In genomic region chr5:128253224-128253623, GRCh38 we compare ENCODE assay signal across 22 cellular contexts.
DNase-seq lines count a peak whose midpoint lies in the region; ATAC-seq and TF ChIP-seq lines count a peak whose summit lies in the region.
"Had no signal": no experiment of that assay in that cellular context is flagged by ENCODE, and none has a peak within 500 bp of the region (broad histone marks: within the 10 kb centered on the region; RNA-seq: fewer than 3 reads in every experiment).

No MANE protein-coding gene starts in this region.

- intact Hi-C loops in left lung (cut with DNase I): no loop called here

- H3K4me2 ChIP-seq in GM23248 (ENCODE audit: unreplicated experiment) (peak overlapping the region; percentile 9), hepatocyte (peak overlapping the region; percentile 9)
- H3K4me2 ChIP-seq: A549; BLaER1 treated with 17β-estradiol and CSF1 and Interleukin-3, amounts not matched to agents 10 nM and 100 nM had no signal

- H3K36me3 Mint-ChIP-seq in chondrocyte (ENCODE audit: low read depth): peaks cover 16% of the 10 kb centered on the region
- H3K36me3 Mint-ChIP-seq in osteocyte (ENCODE audit: unreplicated experiment): peaks cover 33% of the 10 kb centered on the region
- H3K36me3 Mint-ChIP-seq: CD8-positive, alpha-beta memory T cell had no signal

- TF ChIP-seq CTCF in chondrocyte (IDR thresholded peaks at IDR 0.05) (no peak), hepatocyte (IDR thresholded peaks at IDR 0.05; ENCODE audit: poor library complexity) (no peak), osteocyte (IDR thresholded peaks at IDR 0.05) (no peak), left lung (IDR thresholded peaks at IDR 0.05) (no peak)

- H3K27me3 Mint-ChIP-seq in chondrocyte (ENCODE audit: low read depth) (no peaks in the 10 kb centered on the region), osteocyte (ENCODE audit: unreplicated experiment) (no peaks in the 10 kb centered on the region)

- H3K36me3 ChIP-seq in GM23248 (ENCODE audit: low read depth) (no peaks in the 10 kb centered on the region), hepatocyte (replicated peaks; ENCODE audit: insufficient read depth, low read depth) (no peaks in the 10 kb centered on the region), left lung (no peaks in the 10 kb centered on the region)
- H3K36me3 ChIP-seq: BE2C; BLaER1 treated with 17β-estradiol and CSF1 and Interleukin-3, amounts not matched to agents 10 nM and 100 nM had no signal

- 19 to 23% methylated on average over 5 of the region's 5 CpGs for WGBS in GM23248 (ENCODE audit: low coverage in 1 of 2, low lambda C conversion rate in 2 of 2, missing lambda C conversion rate in 2 of 2), 2 experiments
- WGBS in hepatocyte (ENCODE audit: low lambda C conversion rate, missing lambda C conversion rate): 78% methylated on average over 5 of the region's 5 CpGs

- H3K4me3 Mint-ChIP-seq in chondrocyte (ENCODE audit: unreplicated experiment) (no peak overlapping the region), osteocyte (ENCODE audit: unreplicated experiment) (no peak overlapping the region)
- H3K4me3 Mint-ChIP-seq: CD14-positive monocyte; CD4-positive, alpha-beta T cell; CD8-positive, alpha-beta memory T cell; HFFc6 had no signal

- H3K27ac Mint-ChIP-seq in chondrocyte (ENCODE audit: unreplicated experiment) (peak overlapping the region; percentile 20), osteocyte (ENCODE audit: unreplicated experiment) (peak overlapping the region; percentile 3)
- H3K27ac Mint-ChIP-seq: CD14-positive monocyte; CD4-positive, alpha-beta T cell; CD8-positive, alpha-beta memory T cell; HFFc6 had no signal

- H3K4me3 ChIP-seq in GM23248 (no peak overlapping the region), hepatocyte (no peak overlapping the region), left lung (no peak overlapping the region)
- H3K4me3 ChIP-seq: A549; BLaER1 treated with 17β-estradiol and CSF1 and Interleukin-3, amounts not matched to agents 10 nM and 100 nM; HAP-1 had no signal

- H3F3A ChIP-seq in GM23248 (ENCODE audit: insufficient read depth): no peaks in the 10 kb centered on the region

- H3K4me1 Mint-ChIP-seq in chondrocyte (ENCODE audit: low read depth): peaks cover 27% of the 10 kb centered on the region
- peaks cover 32% of the 10 kb centered on the region for H3K4me1 Mint-ChIP-seq in osteocyte (ENCODE audit: unreplicated experiment)
- H3K4me1 Mint-ChIP-seq: CD14-positive monocyte; CD8-positive, alpha-beta memory T cell had no signal

- no peak overlapping the region for H3K9ac ChIP-seq in GM23248
- H3K9ac ChIP-seq: BLaER1 treated with 17β-estradiol and CSF1 and Interleukin-3, amounts not matched to agents 10 nM and 100 nM had no signal

- peaks cover 8% of the 10 kb centered on the region for H3K9me3 Mint-ChIP-seq in chondrocyte (ENCODE audit: low read depth)
- no peaks in the 10 kb centered on the region for H3K9me3 Mint-ChIP-seq in osteocyte (ENCODE audit: unreplicated experiment)
- H3K9me3 Mint-ChIP-seq: CD4-positive, alpha-beta T cell; CD8-positive, alpha-beta memory T cell had no signal

- H4K20me1 ChIP-seq in GM23248 (ENCODE audit: insufficient read depth): no peaks in the 10 kb centered on the region
- H4K20me1 ChIP-seq in hepatocyte (ENCODE audit: insufficient read depth, poor library complexity, severe bottlenecking): no peaks in the 10 kb centered on the region
- H4K20me1 ChIP-seq: BLaER1 treated with 17β-estradiol and CSF1 and Interleukin-3, amounts not matched to agents 10 nM and 100 nM had no signal

- in situ Hi-C loops in GM23248 (cut with MboI): no loop called here

- no peaks in the 10 kb centered on the region for H3K9me2 ChIP-seq in GM23248 (ENCODE audit: insufficient read depth)
- H3K9me2 ChIP-seq in hepatocyte (replicated peaks; ENCODE audit: insufficient read depth): no peaks in the 10 kb centered on the region

- H3K4me1 ChIP-seq in GM23248 (ENCODE audit: insufficient read depth): no peaks in the 10 kb centered on the region
- H3K4me1 ChIP-seq in hepatocyte (ENCODE audit: insufficient read depth): peaks cover 19% of the 10 kb centered on the region
- H3K4me1 ChIP-seq in left lung: no peaks in the 10 kb centered on the region
- H3K4me1 ChIP-seq: A549; BE2C; BLaER1 treated with 17β-estradiol and CSF1 and Interleukin-3, amounts not matched to agents 10 nM and 100 nM; HAP-1 had no signal

- no peak overlapping the region for H2AFZ ChIP-seq in GM23248
- H2AFZ ChIP-seq in hepatocyte: no peak overlapping the region

- DNase-seq in GM23248: no peak
- DNase-seq in chondrocyte (ENCODE audit: low spot score): no peak
- DNase-seq in hepatocyte (ENCODE audit: low spot score): no peak
- no peak for DNase-seq in osteocyte (ENCODE audit: extremely low spot score, unreplicated experiment)
- DNase-seq in NCI-H524 treated with DMSO at 0.1 percent for 48 hours (lab: John Stamatoyannopoulos, UW): no peak
- no peak for DNase-seq in left lung
- no peak for DNase-seq in NCI-H446 treated with DMSO at 0.1 percent for 48 hours (lab: John Stamatoyannopoulos, UW)
- DNase-seq: 8988T; ACHN; AML-193; BE2C; CD4-positive, alpha-beta T cell; CD8-positive, alpha-beta memory T cell; DMS 273 treated with DMSO at 0.1 percent for 48 hours; DMS79; GDM1; GOT3 had no signal

- H3K27me3 ChIP-seq in GM23248 (replicated peaks; ENCODE audit: insufficient read depth) (no peaks in the 10 kb centered on the region), hepatocyte (no peaks in the 10 kb centered on the region), left lung (no peaks in the 10 kb centered on the region)
- H3K27me3 ChIP-seq: BE2C; BLaER1 treated with 17β-estradiol and CSF1 and Interleukin-3, amounts not matched to agents 10 nM and 100 nM had no signal

- H3K9me3 ChIP-seq in GM23248 (ENCODE audit: low read depth): no peaks in the 10 kb centered on the region
- H3K9me3 ChIP-seq in hepatocyte (ENCODE audit: low read depth): no peaks in the 10 kb centered on the region
- H3K9me3 ChIP-seq in left lung: peaks cover 0 to 4% of the 10 kb centered on the region in 2 donors
- H3K9me3 ChIP-seq: A549, BE2C, HAP-1 had no signal

- H3K79me2 ChIP-seq in GM23248 (ENCODE audit: insufficient read depth) (no peaks in the 10 kb centered on the region), hepatocyte (no peaks in the 10 kb centered on the region)

- H3K27ac ChIP-seq in GM23248 (no peak overlapping the region), hepatocyte (peak overlapping the region; percentile 54), left lung (no peak overlapping the region)
- H3K27ac ChIP-seq: A549; BLaER1 treated with 17β-estradiol and CSF1 and Interleukin-3, amounts not matched to agents 10 nM and 100 nM had no signal

- ATAC-seq in left lung: no peak
- ATAC-seq: A549 had no signal
